ENCODE assay signal across 22 cellular contexts in genomic region chr7:143405671-143406352, GRCh38. TPM values are rescaled to one million over a fixed set of nuclear protein-coding genes. Genes with fewer than 3 reads are reported as not detected.
A peak's percentile ranks its signal among the peaks of the same experiment; 100 is the strongest.
DNase-seq lines count a peak whose midpoint lies in the region; ATAC-seq and TF ChIP-seq lines count a peak whose summit lies in the region.
"Had no signal": no experiment of that assay in that cellular context is flagged by ENCODE, and none has a peak within 500 bp of the region (broad histone marks: within the 10 kb centered on the region; RNA-seq: fewer than 3 reads in every experiment).

No MANE protein-coding gene starts in this region.

- H2BK120ac ChIP-seq in H9 (ENCODE audit: low read depth, low read length, poor library complexity, severe bottlenecking) (no peak overlapping the region), mesendoderm (ENCODE audit: low read depth, low read length) (no peak overlapping the region)

- H3K14ac ChIP-seq in H9 (ENCODE audit: insufficient read depth, low read length): no peak overlapping the region

- H3K4ac ChIP-seq in H9 (ENCODE audit: low read depth, low read length): no peak overlapping the region
- H3K4ac ChIP-seq in mesendoderm (ENCODE audit: low read depth, low read length): no peak overlapping the region

- H4K5ac ChIP-seq in H9 (ENCODE audit: insufficient read length, low read depth, low read length) (no peak overlapping the region), mesendoderm (ENCODE audit: low read length) (no peak overlapping the region)

- H3K79me1 ChIP-seq in H9 (ENCODE audit: insufficient read depth, low read depth, low read length, poor library complexity, severe bottlenecking) (no peaks in the 10 kb centered on the region), mesendoderm (ENCODE audit: low read length) (peaks cover 19% of the 10 kb centered on the region)

- no peak overlapping the region for H3T11ph ChIP-seq in H9 (ENCODE audit: low read length)

- peaks cover 10% of the 10 kb centered on the region for H3K23me2 ChIP-seq in H9 (ENCODE audit: insufficient read length, low read depth, low read length, poor library complexity, severe bottlenecking)

- H3K18ac ChIP-seq in H9 (ENCODE audit: insufficient read length, low read depth, low read length) (no peak overlapping the region), mesendoderm (ENCODE audit: low read length) (peak overlapping the region; percentile 0)

- no peak overlapping the region for H3K27ac ChIP-seq in CD4-positive, CD25-positive, alpha-beta regulatory T cell (ENCODE audit: insufficient read depth, low read length, poor library complexity, severe bottlenecking)
- H3K27ac ChIP-seq in H9 (ENCODE audit: insufficient read length, low read depth, low read length) (no peak overlapping the region), mesendoderm (ENCODE audit: low read depth, low read length) (peak overlapping the region; percentile 69)
- H3K27ac ChIP-seq: adrenal gland, lower lobe of right lung, WERI-Rb-1 had no signal

- no peaks in the 10 kb centered on the region for H3K36me3 ChIP-seq in CD4-positive, CD25-positive, alpha-beta regulatory T cell (ENCODE audit: control insufficient read depth, insufficient read depth, low read length)
- H3K36me3 ChIP-seq in mesendoderm (ENCODE audit: control insufficient read depth, insufficient read depth, low read length): peaks cover 5% of the 10 kb centered on the region
- H3K36me3 ChIP-seq: adrenal gland, lower lobe of right lung, WERI-Rb-1 had no signal

- peaks cover 8% of the 10 kb centered on the region for H3K27me3 Mint-ChIP-seq in CD4-positive, CD25-positive, alpha-beta regulatory T cell
- H3K27me3 Mint-ChIP-seq in H9 (ENCODE audit: low read depth) (no peaks in the 10 kb centered on the region), chondrocyte (ENCODE audit: low read depth) (peaks cover 31% of the 10 kb centered on the region)
- peaks cover 31% of the 10 kb centered on the region for H3K27me3 Mint-ChIP-seq in central memory CD8-positive, alpha-beta T cell
- H3K27me3 Mint-ChIP-seq: activated CD8-positive, alpha-beta T cell treated with anti-CD3 and anti-CD28 coated beads for 36 hours had no signal

- peaks cover 27% of the 10 kb centered on the region for H3K4me1 ChIP-seq in CD4-positive, CD25-positive, alpha-beta regulatory T cell (ENCODE audit: control insufficient read depth, insufficient read depth, low read length, poor library complexity, severe bottlenecking)
- H3K4me1 ChIP-seq in H9 (ENCODE audit: insufficient read depth, low read length) (peaks cover 17% of the 10 kb centered on the region), mesendoderm (ENCODE audit: control insufficient read depth, low read depth, low read length) (peaks cover 26% of the 10 kb centered on the region)

- DNase-seq in CD4-positive, CD25-positive, alpha-beta regulatory T cell: no peak
- DNase-seq in H9 (peak; percentile 89), mesendoderm (peak; percentile 90), chondrocyte (ENCODE audit: low spot score) (no peak)
- no peak for DNase-seq in central memory CD8-positive, alpha-beta T cell (ENCODE audit: low spot score in 2 of 2)
- DNase-seq in stimulated activated CD4-positive, alpha-beta T cell treated with anti-CD3 and anti-CD28 coated beads, Interleukin-1b, Interleukin-23, amount 100 ng/mL, for 48 hours: no peak
- DNase-seq: activated CD8-positive, alpha-beta T cell treated with anti-CD3 and anti-CD28 coated beads for 36 hours; Caco-2; caudate nucleus; effector memory CD4-positive, alpha-beta T cell; GDM1; lower lobe of right lung; MM.1S; naive B cell; NCI-H2107; NCI-H748 treated with DMSO at 0.1 percent for 48 hours; WERI-Rb-1 had no signal

- WGBS in H9 (ENCODE audit: extremely low coverage, insufficient read length, low lambda C conversion rate): no CpG with 5 or more reads among the region's 5 CpGs
- no CpG with 5 or more reads among the region's 5 CpGs for WGBS in mesendoderm (ENCODE audit: extremely low coverage, insufficient coverage, low lambda C conversion rate)

- H3K27me3 ChIP-seq in CD4-positive, CD25-positive, alpha-beta regulatory T cell (ENCODE audit: control insufficient read depth, insufficient read depth, low read length): no peaks in the 10 kb centered on the region
- no peaks in the 10 kb centered on the region for H3K27me3 ChIP-seq in H9 (ENCODE audit: insufficient read depth, low read length)
- no peaks in the 10 kb centered on the region for H3K27me3 ChIP-seq in mesendoderm (ENCODE audit: insufficient read depth, low read length, poor library complexity)

- no peak overlapping the region for H2BK12ac ChIP-seq in H9 (ENCODE audit: insufficient read length, low read depth, low read length)

- peaks cover 12 to 67% (median 40%) of the 10 kb centered on the region in 4 donors for H3K4me1 Mint-ChIP-seq in CD4-positive, CD25-positive, alpha-beta regulatory T cell
- H3K4me1 Mint-ChIP-seq in H9: peaks cover 56 to 60% of the 10 kb centered on the region in 2 experiments
- H3K4me1 Mint-ChIP-seq in central memory CD8-positive, alpha-beta T cell: peaks cover 50% of the 10 kb centered on the region
- H3K4me1 Mint-ChIP-seq in chondrocyte (ENCODE audit: low read depth): peaks cover 11% of the 10 kb centered on the region

- H2BK20ac ChIP-seq in H9 (ENCODE audit: low read depth, low read length, poor library complexity, severe bottlenecking): no peak overlapping the region

- H4K20me1 ChIP-seq in H9 (ENCODE audit: control insufficient read depth, insufficient read depth, insufficient read length): no peaks in the 10 kb centered on the region

- H3K23ac ChIP-seq in H9 (ENCODE audit: insufficient read length, low read depth, low read length) (no peak overlapping the region), mesendoderm (ENCODE audit: low read length) (no peak overlapping the region)

- H3K4me3 ChIP-seq in CD4-positive, CD25-positive, alpha-beta regulatory T cell (ENCODE audit: low read depth, low read length): no peak overlapping the region
- peak overlapping the region; percentile 12 for H3K4me3 ChIP-seq in mesendoderm (ENCODE audit: low read length)
- H3K4me3 ChIP-seq: adrenal gland, lower lobe of right lung had no signal

- no peak overlapping the region for H2BK5ac ChIP-seq in H9 (ENCODE audit: insufficient read length, low read length)
- H2BK5ac ChIP-seq in mesendoderm (ENCODE audit: low read length): peak overlapping the region; percentile 91

- peak overlapping the region; percentile 39 to 95 (median 92) for H3K4me3 Mint-ChIP-seq in CD4-positive, CD25-positive, alpha-beta regulatory T cell
- peak overlapping the region; percentile 87 to 96 for H3K4me3 Mint-ChIP-seq in H9
- H3K4me3 Mint-ChIP-seq in central memory CD8-positive, alpha-beta T cell: no peak overlapping the region
- no peak overlapping the region for H3K4me3 Mint-ChIP-seq in chondrocyte (ENCODE audit: unreplicated experiment)
- H3K4me3 Mint-ChIP-seq: activated CD8-positive, alpha-beta T cell treated with anti-CD3 and anti-CD28 coated beads for 36 hours had no signal

- H2AK5ac ChIP-seq in H9 (ENCODE audit: insufficient read length, low read length): no peak overlapping the region
- peak overlapping the region; percentile 45 for H2AK5ac ChIP-seq in mesendoderm (ENCODE audit: low read length)

- no peak overlapping the region for H3K9ac ChIP-seq in H9 (ENCODE audit: extremely low read depth, insufficient read length, low read length)
- H3K9ac ChIP-seq in mesendoderm (ENCODE audit: low read length): peak overlapping the region; percentile 54

- H3K27ac Mint-ChIP-seq in CD4-positive, CD25-positive, alpha-beta regulatory T cell: peak overlapping the region; percentile 61 to 93 (median 79)
- H3K27ac Mint-ChIP-seq in H9: peak overlapping the region; percentile 53 to 80 (median 70); a peak in 6 of 7 replicates
- peak overlapping the region; percentile 92 for H3K27ac Mint-ChIP-seq in central memory CD8-positive, alpha-beta T cell (ENCODE audit: low read depth)
- H3K27ac Mint-ChIP-seq in chondrocyte (ENCODE audit: unreplicated experiment): no peak overlapping the region
- H3K27ac Mint-ChIP-seq: activated CD8-positive, alpha-beta T cell treated with anti-CD3 and anti-CD28 coated beads for 36 hours had no signal

- H2AFZ ChIP-seq in H9 (ENCODE audit: low read length): no peak overlapping the region

- H3K4me2 ChIP-seq in H9 (ENCODE audit: insufficient read depth, insufficient read length, low read length) (peak overlapping the region; percentile 87), mesendoderm (ENCODE audit: low read length) (peak overlapping the region; percentile 71)

- H3K9me3 Mint-ChIP-seq in CD4-positive, CD25-positive, alpha-beta regulatory T cell: peaks cover 0 to 4% (median 0%) of the 10 kb centered on the region in 7 donors
- H3K9me3 Mint-ChIP-seq in H9: no peaks in the 10 kb centered on the region
- no peaks in the 10 kb centered on the region for H3K9me3 Mint-ChIP-seq in central memory CD8-positive, alpha-beta T cell
- H3K9me3 Mint-ChIP-seq in chondrocyte (ENCODE audit: low read depth): no peaks in the 10 kb centered on the region
- H3K9me3 Mint-ChIP-seq: activated CD8-positive, alpha-beta T cell treated with anti-CD3 and anti-CD28 coated beads for 36 hours; naive B cell had no signal

- no peak for ATAC-seq in CD4-positive, CD25-positive, alpha-beta regulatory T cell (ENCODE audit: low read depth in 2 of 2)
- ATAC-seq in central memory CD8-positive, alpha-beta T cell (replicated peaks; ENCODE audit: extremely low read depth, poor library complexity, severe bottlenecking): no peak
- no peak for ATAC-seq in HG02678 (IDR thresholded peaks at IDR 0.05; ENCODE audit: unreplicated experiment)
- ATAC-seq in GM18873 (IDR thresholded peaks at IDR 0.05; ENCODE audit: low FRiP score, unreplicated experiment): no peak
- ATAC-seq: activated CD8-positive, alpha-beta T cell treated with anti-CD3 and anti-CD28 coated beads for 36 hours; HepG2 had no signal

- H3K36me3 Mint-ChIP-seq in CD4-positive, CD25-positive, alpha-beta regulatory T cell: peaks cover 4% of the 10 kb centered on the region
- peaks cover 41 to 47% (median 45%) of the 10 kb centered on the region in 3 experiments for H3K36me3 Mint-ChIP-seq in H9 (ENCODE audit: insufficient read depth in 1 of 3, low read depth in 3 of 3)
- peaks cover 10% of the 10 kb centered on the region for H3K36me3 Mint-ChIP-seq in central memory CD8-positive, alpha-beta T cell (ENCODE audit: insufficient read depth)
- H3K36me3 Mint-ChIP-seq in chondrocyte (ENCODE audit: low read depth): no peaks in the 10 kb centered on the region
- H3K36me3 Mint-ChIP-seq: naive B cell had no signal

- H3K79me2 ChIP-seq in H9 (ENCODE audit: insufficient read depth, low read length) (peaks cover 13% of the 10 kb centered on the region; the same call in 1 of the 2 replicates), mesendoderm (ENCODE audit: control insufficient read depth, insufficient read depth, low read length) (peaks cover 36% of the 10 kb centered on the region)

- TF ChIP-seq CTCF in H9 (conservative IDR thresholded peaks at IDR 0.05) (no peak), chondrocyte (IDR thresholded peaks at IDR 0.05) (no peak)

- no peak overlapping the region for H4K8ac ChIP-seq in H9 (replicated peaks; ENCODE audit: insufficient read length, low read depth, low read length)
- H4K8ac ChIP-seq in mesendoderm (ENCODE audit: low read depth, low read length): no peak overlapping the region

- H2BK15ac ChIP-seq in H9 (ENCODE audit: low read depth, low read length): no peak overlapping the region
- H2BK15ac ChIP-seq in mesendoderm (replicated peaks; ENCODE audit: low read depth): no peak overlapping the region

- H3K56ac ChIP-seq in H9 (ENCODE audit: insufficient read length, low read depth, low read length) (no peak overlapping the region), mesendoderm (ENCODE audit: low read length) (peak overlapping the region; percentile 74)

- no peaks in the 10 kb centered on the region for H3K9me3 ChIP-seq in CD4-positive, CD25-positive, alpha-beta regulatory T cell (ENCODE audit: control insufficient read depth in 2 of 2, low read length in 2 of 2)
- no peaks in the 10 kb centered on the region for H3K9me3 ChIP-seq in H9 (ENCODE audit: control insufficient read depth, low read depth, low read length)
- H3K9me3 ChIP-seq: adrenal gland, Caco-2, lower lobe of right lung had no signal

- no peak overlapping the region for H4K91ac ChIP-seq in H9 (ENCODE audit: insufficient read length, low read depth, low read length)

RNA-seq across cellular contexts. Expression of gene EPHA1, which starts 2.8 kb away (rescaled TPM):
- 5.0 TPM for total RNA-seq in CD4-positive, CD25-positive, alpha-beta regulatory T cell
- polyA plus RNA-seq in CD4-positive, CD25-positive, alpha-beta regulatory T cell: 10 to 100 TPM in 1 of 4 donors, 1 to 10 TPM in 3; 1.4 to 10.3 (median 4.8) TPM
- total RNA-seq in H9 (2021) (109 and 119 TPM in 2 replicates), chondrocyte (not detected in 3 replicates)
- 85.6 TPM for polyA plus RNA-seq in mesendoderm (2013, experiment 1 of 2)
- polyA plus RNA-seq in mesendoderm (2013, experiment 2 of 2): 80.8 TPM

RNA-seq across cellular contexts. Expression of gene ZYX, which starts 24.7 kb away (rescaled TPM):
- total RNA-seq in CD4-positive, CD25-positive, alpha-beta regulatory T cell: 174 TPM
- polyA plus RNA-seq in CD4-positive, CD25-positive, alpha-beta regulatory T cell: 100 to 1,000 TPM in 1 of 4 donors, 10 to 100 TPM in 3; 81.1 to 105 (median 89.5) TPM
- total RNA-seq in H9 (2021): 236 and 237 TPM in 2 replicates
- polyA plus RNA-seq in mesendoderm (2013, experiment 1 of 2): 368 TPM
- 379 TPM for polyA plus RNA-seq in mesendoderm (2013, experiment 2 of 2)
- 241 to 386 TPM (median 384 TPM) in 3 replicates for total RNA-seq in chondrocyte

RNA-seq across cellular contexts. Expression of gene TAS2R60, which starts 37.4 kb away (rescaled TPM):
- total RNA-seq in CD4-positive, CD25-positive, alpha-beta regulatory T cell: 0.42 TPM
- under 1 TPM in 2 of 4 donors, not detected in 2; 0.19 to 0.20 TPM for polyA plus RNA-seq in CD4-positive, CD25-positive, alpha-beta regulatory T cell
- total RNA-seq in H9 (2021) (not detected in 2 replicates), chondrocyte (not detected in 3 replicates)
- polyA plus RNA-seq in mesendoderm (2013, experiment 1 of 2): 0.15 TPM
- 0.20 TPM for polyA plus RNA-seq in mesendoderm (2013, experiment 2 of 2)
- total RNA-seq: activated CD8-positive, alpha-beta T cell treated with anti-CD3 and anti-CD28 coated beads for 36 hours; Caco-2; HepG2; lower lobe of right lung; renal cortical epithelial cell had no signal
- polyA plus RNA-seq: adrenal gland, HepG2 had no signal

RNA-seq across cellular contexts. Expression of gene FAM131B, which starts 43.3 kb away (rescaled TPM):
- 0.27 TPM for total RNA-seq in CD4-positive, CD25-positive, alpha-beta regulatory T cell
- under 1 TPM in 3 of 4 donors, not detected in 1; 0.14 to 0.36 (median 0.35) TPM for polyA plus RNA-seq in CD4-positive, CD25-positive, alpha-beta regulatory T cell
- total RNA-seq in H9 (2021) (17.3 and 18.5 TPM in 2 replicates), chondrocyte (3.0 to 4.0 TPM (median 3.1 TPM) in 3 replicates)
- polyA plus RNA-seq in mesendoderm (2013, experiment 1 of 2): 10.5 TPM
- polyA plus RNA-seq in mesendoderm (2013, experiment 2 of 2): 10.1 TPM
- polyA plus RNA-seq: HepG2 had no signal

Comparison
In these comparisons a context has a peak if more than half of its experiments do, and no peak if none do; other contexts are left out.
1. DNase-seq: peak in H9 (single experiment) and mesendoderm (single experiment); none in CD4-positive, CD25-positive, alpha-beta regulatory T cell (0 of 3), central memory CD8-positive, alpha-beta T cell (0 of 2), stimulated activated CD4-positive, alpha-beta T cell treated with anti-CD3 and anti-CD28 coated beads, Interleukin-1b, Interleukin-23, amount 100 ng/mL, for 48 hours (single experiment) and chondrocyte (single experiment).
2. H3K4me3 Mint-ChIP-seq: peak in CD4-positive, CD25-positive, alpha-beta regulatory T cell (4 of 4) and H9 (2 of 2); none in central memory CD8-positive, alpha-beta T cell (single experiment) and chondrocyte (single experiment).
3. RNA of gene EPHA1, which starts 2.8 kb away (total RNA-seq): 109 to 119 TPM in H9; 5.0 TPM in CD4-positive, CD25-positive, alpha-beta regulatory T cell (single experiment) and not detected in chondrocyte; every median in the first group is over 10 times any median in the second.